1 cellular context compared by ENCODE assay signal in the genomic region with DNA sequence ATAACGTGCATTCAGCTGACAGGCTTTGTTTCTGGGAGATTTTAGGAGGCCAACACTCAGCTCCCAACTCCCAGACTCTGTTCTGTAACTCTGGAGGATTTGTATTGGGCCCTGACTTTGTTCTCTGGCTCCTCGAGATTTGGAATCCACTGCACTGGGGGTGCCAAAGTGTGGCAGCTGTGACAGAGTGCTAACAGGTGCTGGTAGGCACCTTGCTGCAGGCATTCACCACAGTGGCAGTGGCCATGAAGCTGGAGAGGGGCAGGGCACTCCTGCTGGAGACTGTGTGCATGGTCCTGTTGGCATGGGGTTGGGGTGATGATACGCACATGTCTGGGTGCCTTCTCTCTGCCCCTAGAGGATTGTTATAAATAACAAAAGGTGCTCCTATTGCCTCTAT.
TF ChIP-seq lines count a peak whose summit lies in the region.

No MANE protein-coding gene starts in this region.

TF ChIP-seq in H1, 55 proteins besides CTCF, POLR2A, EP300 and RAD21:
- no peak for TF ChIP-seq GTF2F1 (IDR thresholded peaks at IDR 0.05; ENCODE audit: borderline replicate concordance, low read depth, low read length)
- TF ChIP-seq SP4 (IDR thresholded peaks at IDR 0.05; ENCODE audit: low read length), result no peak
